Comparison of ENCODE assay signal across 8 cellular contexts in the genomic region with DNA sequence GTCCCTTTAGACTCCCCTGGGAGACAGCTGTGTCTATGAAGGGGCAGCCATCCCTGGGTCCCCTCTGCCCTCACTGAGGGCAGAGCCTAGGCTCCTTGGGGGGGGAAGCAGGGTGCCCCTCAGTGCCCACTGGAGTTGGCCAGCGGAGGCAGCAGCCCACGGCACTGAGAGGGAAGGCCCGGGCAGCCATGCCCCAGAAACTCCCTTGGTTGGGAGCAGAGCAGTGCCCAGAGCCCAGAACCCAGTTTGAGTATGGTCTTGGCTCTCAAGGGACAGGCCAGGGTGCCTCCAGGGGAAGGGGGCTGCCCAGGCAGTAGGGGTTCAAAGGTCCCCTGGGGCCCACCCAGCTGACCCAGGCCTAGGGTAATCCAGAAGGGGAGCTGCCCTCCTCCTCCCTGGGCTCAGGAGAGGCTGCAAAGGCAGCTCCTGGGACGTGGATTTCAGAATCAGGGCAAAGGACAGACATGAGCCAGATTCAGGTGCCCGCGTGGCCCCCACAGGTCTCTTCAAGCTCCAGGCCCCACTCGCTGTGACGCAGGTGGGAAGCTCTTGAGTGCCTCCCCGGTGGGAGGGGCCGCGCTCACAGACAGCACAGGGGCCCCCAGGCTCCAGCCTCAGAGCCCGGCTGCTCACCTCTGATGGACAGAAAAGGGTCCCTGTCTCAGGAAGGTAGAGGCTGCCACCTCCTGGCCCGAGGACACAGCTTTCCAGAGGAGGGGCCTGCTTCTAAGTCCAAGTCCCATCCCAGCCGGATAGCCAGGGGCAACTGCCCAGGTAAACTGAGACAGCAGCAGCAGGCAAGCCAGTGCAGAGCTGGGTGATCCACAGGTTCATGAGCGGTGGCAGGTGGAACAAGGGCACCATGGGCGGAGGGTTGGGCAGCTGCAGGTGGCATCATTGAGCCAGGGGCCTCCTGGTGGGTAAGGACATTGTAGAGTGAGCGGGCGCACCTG. TPM values are rescaled to one million over a fixed set of nuclear protein-coding genes. Genes with fewer than 3 reads are reported as not detected.
DNase-seq lines count a peak whose midpoint lies in the region; ATAC-seq and TF ChIP-seq lines count a peak whose summit lies in the region.

No MANE protein-coding gene starts in this region.

- peak overlapping the region; percentile 88 for H3K27ac Mint-ChIP-seq in activated CD4-positive, alpha-beta T cell treated with anti-CD3 and anti-CD28 coated beads, Interleukin-2, amount 10 ng/mL, durations not matched to agents 7 days and 5 days
- H3K27ac Mint-ChIP-seq in osteocyte (ENCODE audit: unreplicated experiment): no peak overlapping the region

- ATAC-seq in GM18511 (IDR thresholded peaks at IDR 0.05; ENCODE audit: unreplicated experiment) (no peak), HG02642 (IDR thresholded peaks at IDR 0.05; ENCODE audit: poor library complexity, unreplicated experiment) (no peak)

- H3K36me3 Mint-ChIP-seq in activated CD4-positive, alpha-beta T cell treated with anti-CD3 and anti-CD28 coated beads, Interleukin-2, amount 10 ng/mL, durations not matched to agents 7 days and 5 days (ENCODE audit: low read depth): peaks cover 37% of the 10 kb centered on the region
- H3K36me3 Mint-ChIP-seq in osteocyte (ENCODE audit: unreplicated experiment): no peaks in the 10 kb centered on the region

- H3K79me2 ChIP-seq in OCI-LY7 (ENCODE audit: insufficient read depth, low read depth, low read length): no peaks in the 10 kb centered on the region

- H3K9me2 ChIP-seq in OCI-LY7 (ENCODE audit: insufficient read depth, low read length): no peaks in the 10 kb centered on the region

- TF ChIP-seq CTCF in OCI-LY7 (conservative IDR thresholded peaks at IDR 0.05; ENCODE audit: low read length): peak; percentile 52; the same call in 1 of the 2 replicates
- peak; percentile 29 for TF ChIP-seq CTCF in osteocyte (IDR thresholded peaks at IDR 0.05)

- H3K36me3 ChIP-seq in OCI-LY7 (ENCODE audit: insufficient read depth, low read length): no peaks in the 10 kb centered on the region

- BruUV-seq in OCI-LY7 (replicated peaks; lab: Mats Ljungman, UMichigan): no TSS peak

- no peaks in the 10 kb centered on the region for H3K9me3 ChIP-seq in OCI-LY7 (ENCODE audit: low read length)

- no peak overlapping the region for H3K4me3 ChIP-seq in OCI-LY7 (ENCODE audit: low read depth, low read length, poor library complexity, severe bottlenecking)

- intact Hi-C loops in OCI-LY7 (cut with micrococcal nuclease; ENCODE audit: unreplicated experiment): no loop called here

- peak; percentile 7 for DNase-seq in activated CD4-positive, alpha-beta T cell treated with anti-CD3 and anti-CD28 coated beads, Interleukin-2, amount 10 ng/mL, durations not matched to agents 7 days and 5 days
- no peak for DNase-seq in activated CD4-positive, alpha-beta T cell treated with anti-CD3 and anti-CD28 coated beads, Interleukin-2, amount 50 U/mL, for 1 hour
- no peak for DNase-seq in OCI-LY7 (ENCODE audit: low spot score)
- DNase-seq in effector CD8-positive, alpha-beta T cell (lab: John Stamatoyannopoulos, UW): peak; percentile 44
- peak; percentile 75 for DNase-seq in osteocyte (ENCODE audit: extremely low spot score, unreplicated experiment)
- DNase-seq in C1 segment of cervical spinal cord (lab: John Stamatoyannopoulos, UW): no peak

- POLR2A ChIA-PET in activated CD4-positive, alpha-beta T cell treated with anti-CD3 and anti-CD28 coated beads, Interleukin-2, amount 10 ng/mL, durations not matched to agents 7 days and 5 days (lab: Charles Lee): no interaction called here
- POLR2A ChIA-PET in OCI-LY7 (lab: Charles Lee): interaction anchor here (0.6 kb wide), 2 partner anchors 59 to 574 kb away, joined by 3 to 5 read pairs; no protein-coding TSS in a partner anchor

- H3K4me3 Mint-ChIP-seq in activated CD4-positive, alpha-beta T cell treated with anti-CD3 and anti-CD28 coated beads, Interleukin-2, amount 10 ng/mL, durations not matched to agents 7 days and 5 days: peak overlapping the region; percentile 67
- H3K4me3 Mint-ChIP-seq in osteocyte (ENCODE audit: unreplicated experiment): no peak overlapping the region

- peaks cover 49% of the 10 kb centered on the region for H3K4me1 Mint-ChIP-seq in activated CD4-positive, alpha-beta T cell treated with anti-CD3 and anti-CD28 coated beads, Interleukin-2, amount 10 ng/mL, durations not matched to agents 7 days and 5 days
- H3K4me1 Mint-ChIP-seq in osteocyte (ENCODE audit: unreplicated experiment): peaks cover 10% of the 10 kb centered on the region

- H3K27ac ChIP-seq in OCI-LY7 (ENCODE audit: low read depth, low read length, poor library complexity, severe bottlenecking): no peak overlapping the region

- no peaks in the 10 kb centered on the region for H4K20me1 ChIP-seq in OCI-LY7 (ENCODE audit: insufficient read depth, low read length)

- no peaks in the 10 kb centered on the region for H3K27me3 Mint-ChIP-seq in activated CD4-positive, alpha-beta T cell treated with anti-CD3 and anti-CD28 coated beads, Interleukin-2, amount 10 ng/mL, durations not matched to agents 7 days and 5 days
- H3K27me3 Mint-ChIP-seq in osteocyte (ENCODE audit: unreplicated experiment): peaks cover 9% of the 10 kb centered on the region

- H2AFZ ChIP-seq in OCI-LY7 (ENCODE audit: low read length): no peak overlapping the region

- no peak overlapping the region for H3K4me2 ChIP-seq in OCI-LY7 (ENCODE audit: low read length)

- CTCF ChIA-PET in activated CD4-positive, alpha-beta T cell treated with anti-CD3 and anti-CD28 coated beads, Interleukin-2, amount 10 ng/mL, durations not matched to agents 7 days and 5 days (lab: Charles Lee): interaction anchor here (1.0 to 2.0 kb wide), 7 partner anchors 15 to 125 kb away, joined by 3 to 8 read pairs (median 3); a partner anchor contains a TSS
- CTCF ChIA-PET in OCI-LY7 (lab: Charles Lee; ENCODE audit: unreplicated experiment): no interaction called here

- H3K4me1 ChIP-seq in OCI-LY7 (ENCODE audit: insufficient read depth, low read length, poor library complexity, severe bottlenecking): no peaks in the 10 kb centered on the region

- H3K9me3 Mint-ChIP-seq in activated CD4-positive, alpha-beta T cell treated with anti-CD3 and anti-CD28 coated beads, Interleukin-2, amount 10 ng/mL, durations not matched to agents 7 days and 5 days: no peaks in the 10 kb centered on the region
- no peaks in the 10 kb centered on the region for H3K9me3 Mint-ChIP-seq in osteocyte (ENCODE audit: unreplicated experiment)

RNA-seq across cellular contexts. Expression of a gene that starts 2.6 kb away (rescaled TPM):
- total RNA-seq in activated CD4-positive, alpha-beta T cell treated with anti-CD3 and anti-CD28 coated beads, Interleukin-2, amount 10 ng/mL, durations not matched to agents 7 days and 5 days: 10 to 100 TPM; 66.4 to 81.0 TPM
- 0.47 TPM in 1 of 2 replicates, not detected in the other for total RNA-seq in OCI-LY7 (2014; rRNA removed; shearing (Covaris generic))
- total RNA-seq in OCI-LY7 (2022): 1.9 and 2.5 TPM in 2 replicates
- 0.16 TPM in 1 of 2 replicates, not detected in the other for total RNA-seq in osteocyte

RNA-seq across cellular contexts. Expression of a gene that starts 2.7 kb away (rescaled TPM):
- total RNA-seq in activated CD4-positive, alpha-beta T cell treated with anti-CD3 and anti-CD28 coated beads, Interleukin-2, amount 10 ng/mL, durations not matched to agents 7 days and 5 days: 10 to 100 TPM; 77.6 to 98.9 TPM
- 0.69 and 1.1 TPM in 2 replicates for total RNA-seq in OCI-LY7 (2014; rRNA removed; shearing (Covaris generic))
- total RNA-seq in OCI-LY7 (2022) (1.5 and 2.0 TPM in 2 replicates), osteocyte (0.76 and 1.2 TPM in 2 replicates)

RNA-seq across cellular contexts. Expression of a gene that starts 28.7 kb away (rescaled TPM):
- total RNA-seq in activated CD4-positive, alpha-beta T cell treated with anti-CD3 and anti-CD28 coated beads, Interleukin-2, amount 10 ng/mL, durations not matched to agents 7 days and 5 days: under 1 TPM; 0.31 to 0.40 TPM
- total RNA-seq in OCI-LY7 (2014; rRNA removed; shearing (Covaris generic)): not detected in 2 replicates
- total RNA-seq in OCI-LY7 (2022): not detected in 2 replicates
- not detected in 2 replicates for total RNA-seq in osteocyte

Comparison
In these comparisons a context has a peak if more than half of its experiments do, and no peak if none do; other contexts are left out.
1. DNase-seq: peak in activated CD4-positive, alpha-beta T cell treated with anti-CD3 and anti-CD28 coated beads, Interleukin-2, amount 10 ng/mL, durations not matched to agents 7 days and 5 days (single experiment), effector CD8-positive, alpha-beta T cell (single experiment) and osteocyte (single experiment); none in activated CD4-positive, alpha-beta T cell treated with anti-CD3 and anti-CD28 coated beads, Interleukin-2, amount 50 U/mL, for 1 hour (single experiment), OCI-LY7 (single experiment) and C1 segment of cervical spinal cord (0 of 14).
2. RNA of a gene that starts 2.6 kb away (total RNA-seq): 66.4 to 81.0 TPM in activated CD4-positive, alpha-beta T cell treated with anti-CD3 and anti-CD28 coated beads, Interleukin-2, amount 10 ng/mL, durations not matched to agents 7 days and 5 days; 0.47 to 2.5 TPM in OCI-LY7 and 0.16 TPM in osteocyte; every median in the first group is over 10 times any median in the second.
3. RNA of a gene that starts 2.7 kb away (total RNA-seq): 77.6 to 98.9 TPM in activated CD4-positive, alpha-beta T cell treated with anti-CD3 and anti-CD28 coated beads, Interleukin-2, amount 10 ng/mL, durations not matched to agents 7 days and 5 days; 0.69 to 2.0 TPM in OCI-LY7 and 0.76 to 1.2 TPM in osteocyte; every median in the first group is over 10 times any median in the second.